1 cellular context compared by ENCODE assay signal in the genomic region with DNA sequence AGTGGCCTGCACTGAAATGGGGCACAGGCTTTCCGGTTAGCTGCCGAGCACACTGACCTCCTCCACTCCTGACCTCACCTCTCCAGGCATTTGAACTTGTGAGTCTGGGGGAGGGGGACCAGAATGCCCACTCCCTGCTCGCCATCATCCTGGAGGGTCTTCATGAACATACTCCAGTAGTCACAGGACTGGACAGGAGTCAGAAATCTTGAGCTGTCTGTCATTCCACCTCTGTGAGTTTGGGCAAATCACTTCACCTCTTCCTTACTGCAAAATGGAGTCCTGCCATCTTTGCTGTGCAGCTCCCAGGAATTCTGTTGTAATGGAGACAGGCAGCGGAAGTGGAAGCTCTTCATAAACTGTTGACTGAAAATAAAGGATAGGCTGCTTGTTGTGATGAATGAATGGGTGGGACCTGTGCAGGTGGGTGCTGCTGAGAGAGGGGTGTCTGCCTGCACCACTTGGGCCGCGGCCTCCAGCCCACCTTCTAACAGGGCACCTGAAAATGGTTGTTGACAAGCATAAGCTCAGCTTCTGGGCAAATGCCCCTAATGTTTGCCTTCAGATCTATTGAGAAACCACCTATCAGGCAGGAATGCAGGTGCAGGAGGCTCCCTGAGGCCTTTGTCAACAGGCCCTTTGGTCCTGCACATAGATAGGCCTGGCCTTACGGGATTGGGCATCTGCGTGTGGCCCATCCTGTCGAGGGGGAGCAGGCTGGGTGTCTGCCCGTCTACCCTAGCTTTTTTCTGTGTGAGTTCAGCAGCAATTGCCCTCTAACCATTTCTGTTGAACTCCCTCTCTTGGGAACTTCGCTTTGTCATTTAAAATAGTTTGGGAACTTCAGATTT.
TF ChIP-seq lines count a peak whose summit lies in the region.

No MANE protein-coding gene starts in this region.

TF ChIP-seq in HepG2, 621 proteins besides CTCF, POLR2A, EP300 and RAD21 (continued from another document and continues in another):
- TF ChIP-seq, protein P1, sequence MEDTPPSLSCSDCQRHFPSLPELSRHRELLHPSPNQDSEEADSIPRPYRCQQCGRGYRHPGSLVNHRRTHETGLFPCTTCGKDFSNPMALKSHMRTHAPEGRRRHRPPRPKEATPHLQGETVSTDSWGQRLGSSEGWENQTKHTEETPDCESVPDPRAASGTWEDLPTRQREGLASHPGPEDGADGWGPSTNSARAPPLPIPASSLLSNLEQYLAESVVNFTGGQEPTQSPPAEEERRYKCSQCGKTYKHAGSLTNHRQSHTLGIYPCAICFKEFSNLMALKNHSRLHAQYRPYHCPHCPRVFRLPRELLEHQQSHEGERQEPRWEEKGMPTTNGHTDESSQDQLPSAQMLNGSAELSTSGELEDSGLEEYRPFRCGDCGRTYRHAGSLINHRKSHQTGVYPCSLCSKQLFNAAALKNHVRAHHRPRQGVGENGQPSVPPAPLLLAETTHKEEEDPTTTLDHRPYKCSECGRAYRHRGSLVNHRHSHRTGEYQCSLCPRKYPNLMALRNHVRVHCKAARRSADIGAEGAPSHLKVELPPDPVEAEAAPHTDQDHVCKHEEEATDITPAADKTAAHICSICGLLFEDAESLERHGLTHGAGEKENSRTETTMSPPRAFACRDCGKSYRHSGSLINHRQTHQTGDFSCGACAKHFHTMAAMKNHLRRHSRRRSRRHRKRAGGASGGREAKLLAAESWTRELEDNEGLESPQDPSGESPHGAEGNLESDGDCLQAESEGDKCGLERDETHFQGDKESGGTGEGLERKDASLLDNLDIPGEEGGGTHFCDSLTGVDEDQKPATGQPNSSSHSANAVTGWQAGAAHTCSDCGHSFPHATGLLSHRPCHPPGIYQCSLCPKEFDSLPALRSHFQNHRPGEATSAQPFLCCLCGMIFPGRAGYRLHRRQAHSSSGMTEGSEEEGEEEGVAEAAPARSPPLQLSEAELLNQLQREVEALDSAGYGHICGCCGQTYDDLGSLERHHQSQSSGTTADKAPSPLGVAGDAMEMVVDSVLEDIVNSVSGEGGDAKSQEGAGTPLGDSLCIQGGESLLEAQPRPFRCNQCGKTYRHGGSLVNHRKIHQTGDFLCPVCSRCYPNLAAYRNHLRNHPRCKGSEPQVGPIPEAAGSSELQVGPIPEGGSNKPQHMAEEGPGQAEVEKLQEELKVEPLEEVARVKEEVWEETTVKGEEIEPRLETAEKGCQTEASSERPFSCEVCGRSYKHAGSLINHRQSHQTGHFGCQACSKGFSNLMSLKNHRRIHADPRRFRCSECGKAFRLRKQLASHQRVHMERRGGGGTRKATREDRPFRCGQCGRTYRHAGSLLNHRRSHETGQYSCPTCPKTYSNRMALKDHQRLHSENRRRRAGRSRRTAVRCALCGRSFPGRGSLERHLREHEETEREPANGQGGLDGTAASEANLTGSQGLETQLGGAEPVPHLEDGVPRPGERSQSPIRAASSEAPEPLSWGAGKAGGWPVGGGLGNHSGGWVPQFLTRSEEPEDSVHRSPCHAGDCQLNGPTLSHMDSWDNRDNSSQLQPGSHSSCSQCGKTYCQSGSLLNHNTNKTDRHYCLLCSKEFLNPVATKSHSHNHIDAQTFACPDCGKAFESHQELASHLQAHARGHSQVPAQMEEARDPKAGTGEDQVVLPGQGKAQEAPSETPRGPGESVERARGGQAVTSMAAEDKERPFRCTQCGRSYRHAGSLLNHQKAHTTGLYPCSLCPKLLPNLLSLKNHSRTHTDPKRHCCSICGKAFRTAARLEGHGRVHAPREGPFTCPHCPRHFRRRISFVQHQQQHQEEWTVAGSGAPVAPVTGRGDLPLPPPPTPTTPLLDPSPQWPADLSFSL (CRISPR knock-in tag; IDR thresholded peaks at IDR 0.05) = no peak
- TF ChIP-seq ZNF776 (CRISPR knock-in tag; IDR thresholded peaks at IDR 0.05) (0 out of 2 replicates have a peak, but pooled peaks have one; percentile 42), FOXO1 (CRISPR knock-in tag; IDR thresholded peaks at IDR 0.05) (peak; percentile 100), NFYC (CRISPR knock-in tag; IDR thresholded peaks at IDR 0.05) (peak; percentile 71), ZNF788 (CRISPR knock-in tag; IDR thresholded peaks at IDR 0.05; ENCODE audit: borderline replicate concordance) (peak; percentile 98; the same call in 1 of the 2 replicates), PHF8 (CRISPR knock-in tag; IDR thresholded peaks at IDR 0.05) (peak; percentile 63), ZFP36L1 (CRISPR knock-in tag; IDR thresholded peaks at IDR 0.05) (peak; percentile 60; the same call in 1 of the 2 replicates), MXI1 (IDR thresholded peaks at IDR 0.05; ENCODE audit: borderline replicate concordance, low read depth, low read length) (peak; percentile 45; the same call in 1 of the 3 replicates), ZNF775 (CRISPR knock-in tag; IDR thresholded peaks at IDR 0.05; ENCODE audit: borderline replicate concordance) (no peak), ZNF124 (CRISPR knock-in tag; IDR thresholded peaks at IDR 0.05) (peak; percentile 83; the same call in 1 of the 2 replicates), ZFP37 (CRISPR knock-in tag; IDR thresholded peaks at IDR 0.05; ENCODE audit: borderline replicate concordance) (peak; percentile 64; the same call in 1 of the 2 replicates), ZNF317 (CRISPR knock-in tag; IDR thresholded peaks at IDR 0.05) (peak; percentile 94), ARHGAP35 (CRISPR knock-in tag; IDR thresholded peaks at IDR 0.05; ENCODE audit: borderline replicate concordance) (peak; percentile 70), SRSF9 (IDR thresholded peaks at IDR 0.05; ENCODE audit: borderline replicate concordance, insufficient read depth, low read depth, low read length, poor library complexity, severe bottlenecking) (no peak), TBX3 (IDR thresholded peaks at IDR 0.05; ENCODE audit: borderline replicate concordance) (peak; percentile 70; the same call in 1 of the 2 replicates), ZNF589 (CRISPR knock-in tag; conservative IDR thresholded peaks at IDR 0.05) (peak; percentile 87; the same call in 1 of the 2 replicates), NONO (IDR thresholded peaks at IDR 0.05) (no peak), NONO (CRISPR knock-in tag; conservative IDR thresholded peaks at IDR 0.05) (peak; percentile 97), ZNF432 (CRISPR knock-in tag; IDR thresholded peaks at IDR 0.05; ENCODE audit: borderline replicate concordance) (no peak), ZNF460 (CRISPR knock-in tag; IDR thresholded peaks at IDR 0.05; ENCODE audit: borderline replicate concordance) (peak; percentile 55; the same call in 1 of the 2 replicates), TBX2 (CRISPR knock-in tag; IDR thresholded peaks at IDR 0.05; ENCODE audit: borderline replicate concordance) (peak; percentile 97), FOXK1 (CRISPR knock-in tag; IDR thresholded peaks at IDR 0.05; ENCODE audit: borderline replicate concordance, low read depth) (peak; percentile 97), ZNF83 (CRISPR knock-in tag; IDR thresholded peaks at IDR 0.05; ENCODE audit: borderline replicate concordance) (no peak), DR1 (CRISPR knock-in tag; IDR thresholded peaks at IDR 0.05) (peak; percentile 77; the same call in 1 of the 2 replicates), ZNF564 (CRISPR knock-in tag; IDR thresholded peaks at IDR 0.05) (peak; percentile 56; the same call in 1 of the 2 replicates), ZNF10 (CRISPR knock-in tag; IDR thresholded peaks at IDR 0.05; ENCODE audit: borderline replicate concordance, low read depth) (no peak), SIN3A (IDR thresholded peaks at IDR 0.05; ENCODE audit: borderline replicate concordance, low read depth, low read length) (no peak), ZBTB7A (CRISPR knock-in tag; IDR thresholded peaks at IDR 0.05) (peak; percentile 82), RBM39 (IDR thresholded peaks at IDR 0.05; ENCODE audit: low read depth, low read length, poor library complexity, severe bottlenecking) (no peak), ZNF510 (CRISPR knock-in tag; IDR thresholded peaks at IDR 0.05; ENCODE audit: low read depth) (peak; percentile 89; the same call in 1 of the 2 replicates), ETV6 (CRISPR knock-in tag; conservative IDR thresholded peaks at IDR 0.05) (peak; percentile 50; the same call in 1 of the 2 replicates), ZKSCAN1 (IDR thresholded peaks at IDR 0.05; ENCODE audit: low read length) (no peak), CCDC6 (CRISPR knock-in tag; IDR thresholded peaks at IDR 0.05) (peak; percentile 90), ZNF605 (CRISPR knock-in tag; IDR thresholded peaks at IDR 0.05) (no peak; the same call in none of the 2 replicates), SMARCC2 (IDR thresholded peaks at IDR 0.05) (peak; percentile 39; the same call in 1 of the 2 replicates), ZNF274 (CRISPR knock-in tag; IDR thresholded peaks at IDR 0.05) (peak; percentile 79; the same call in 1 of the 2 replicates), ZNF563 (CRISPR knock-in tag; IDR thresholded peaks at IDR 0.05) (no peak)
- TF ChIP-seq, protein P2, sequence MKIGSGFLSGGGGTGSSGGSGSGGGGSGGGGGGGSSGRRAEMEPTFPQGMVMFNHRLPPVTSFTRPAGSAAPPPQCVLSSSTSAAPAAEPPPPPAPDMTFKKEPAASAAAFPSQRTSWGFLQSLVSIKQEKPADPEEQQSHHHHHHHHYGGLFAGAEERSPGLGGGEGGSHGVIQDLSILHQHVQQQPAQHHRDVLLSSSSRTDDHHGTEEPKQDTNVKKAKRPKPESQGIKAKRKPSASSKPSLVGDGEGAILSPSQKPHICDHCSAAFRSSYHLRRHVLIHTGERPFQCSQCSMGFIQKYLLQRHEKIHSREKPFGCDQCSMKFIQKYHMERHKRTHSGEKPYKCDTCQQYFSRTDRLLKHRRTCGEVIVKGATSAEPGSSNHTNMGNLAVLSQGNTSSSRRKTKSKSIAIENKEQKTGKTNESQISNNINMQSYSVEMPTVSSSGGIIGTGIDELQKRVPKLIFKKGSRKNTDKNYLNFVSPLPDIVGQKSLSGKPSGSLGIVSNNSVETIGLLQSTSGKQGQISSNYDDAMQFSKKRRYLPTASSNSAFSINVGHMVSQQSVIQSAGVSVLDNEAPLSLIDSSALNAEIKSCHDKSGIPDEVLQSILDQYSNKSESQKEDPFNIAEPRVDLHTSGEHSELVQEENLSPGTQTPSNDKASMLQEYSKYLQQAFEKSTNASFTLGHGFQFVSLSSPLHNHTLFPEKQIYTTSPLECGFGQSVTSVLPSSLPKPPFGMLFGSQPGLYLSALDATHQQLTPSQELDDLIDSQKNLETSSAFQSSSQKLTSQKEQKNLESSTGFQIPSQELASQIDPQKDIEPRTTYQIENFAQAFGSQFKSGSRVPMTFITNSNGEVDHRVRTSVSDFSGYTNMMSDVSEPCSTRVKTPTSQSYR (CRISPR knock-in tag; IDR thresholded peaks at IDR 0.05; ENCODE audit: borderline replicate concordance) = peak; percentile 84
- TF ChIP-seq, protein P3, sequence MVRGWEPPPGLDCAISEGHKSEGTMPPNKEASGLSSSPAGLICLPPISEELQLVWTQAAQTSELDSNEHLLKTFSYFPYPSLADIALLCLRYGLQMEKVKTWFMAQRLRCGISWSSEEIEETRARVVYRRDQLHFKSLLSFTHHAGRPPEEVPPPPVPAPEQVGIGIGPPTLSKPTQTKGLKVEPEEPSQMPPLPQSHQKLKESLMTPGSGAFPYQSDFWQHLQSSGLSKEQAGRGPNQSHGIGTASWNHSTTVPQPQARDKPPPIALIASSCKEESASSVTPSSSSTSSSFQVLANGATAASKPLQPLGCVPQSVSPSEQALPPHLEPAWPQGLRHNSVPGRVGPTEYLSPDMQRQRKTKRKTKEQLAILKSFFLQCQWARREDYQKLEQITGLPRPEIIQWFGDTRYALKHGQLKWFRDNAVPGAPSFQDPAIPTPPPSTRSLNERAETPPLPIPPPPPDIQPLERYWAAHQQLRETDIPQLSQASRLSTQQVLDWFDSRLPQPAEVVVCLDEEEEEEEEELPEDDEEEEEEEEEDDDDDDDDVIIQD (CRISPR knock-in tag; IDR thresholded peaks at IDR 0.05; ENCODE audit: low read depth) = peak; percentile 98
- TF ChIP-seq, protein P4, sequence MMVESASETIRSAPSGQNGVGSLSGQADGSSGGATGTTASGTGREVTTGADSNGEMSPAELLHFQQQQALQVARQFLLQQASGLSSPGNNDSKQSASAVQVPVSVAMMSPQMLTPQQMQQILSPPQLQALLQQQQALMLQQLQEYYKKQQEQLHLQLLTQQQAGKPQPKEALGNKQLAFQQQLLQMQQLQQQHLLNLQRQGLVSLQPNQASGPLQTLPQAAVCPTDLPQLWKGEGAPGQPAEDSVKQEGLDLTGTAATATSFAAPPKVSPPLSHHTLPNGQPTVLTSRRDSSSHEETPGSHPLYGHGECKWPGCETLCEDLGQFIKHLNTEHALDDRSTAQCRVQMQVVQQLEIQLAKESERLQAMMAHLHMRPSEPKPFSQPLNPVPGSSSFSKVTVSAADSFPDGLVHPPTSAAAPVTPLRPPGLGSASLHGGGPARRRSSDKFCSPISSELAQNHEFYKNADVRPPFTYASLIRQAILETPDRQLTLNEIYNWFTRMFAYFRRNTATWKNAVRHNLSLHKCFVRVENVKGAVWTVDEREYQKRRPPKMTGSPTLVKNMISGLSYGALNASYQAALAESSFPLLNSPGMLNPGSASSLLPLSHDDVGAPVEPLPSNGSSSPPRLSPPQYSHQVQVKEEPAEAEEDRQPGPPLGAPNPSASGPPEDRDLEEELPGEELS (CRISPR knock-in tag; IDR thresholded peaks at IDR 0.05) = peak; percentile 99
- TF ChIP-seq, protein P5, sequence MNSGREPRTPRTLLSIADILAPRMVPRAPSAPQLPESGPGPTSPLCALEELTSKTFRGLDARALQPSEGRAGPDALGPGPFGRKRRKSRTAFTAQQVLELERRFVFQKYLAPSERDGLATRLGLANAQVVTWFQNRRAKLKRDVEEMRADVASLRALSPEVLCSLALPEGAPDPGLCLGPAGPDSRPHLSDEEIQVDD (CRISPR knock-in tag; IDR thresholded peaks at IDR 0.05; ENCODE audit: borderline replicate concordance) = no peak
- TF ChIP-seq, protein P6, sequence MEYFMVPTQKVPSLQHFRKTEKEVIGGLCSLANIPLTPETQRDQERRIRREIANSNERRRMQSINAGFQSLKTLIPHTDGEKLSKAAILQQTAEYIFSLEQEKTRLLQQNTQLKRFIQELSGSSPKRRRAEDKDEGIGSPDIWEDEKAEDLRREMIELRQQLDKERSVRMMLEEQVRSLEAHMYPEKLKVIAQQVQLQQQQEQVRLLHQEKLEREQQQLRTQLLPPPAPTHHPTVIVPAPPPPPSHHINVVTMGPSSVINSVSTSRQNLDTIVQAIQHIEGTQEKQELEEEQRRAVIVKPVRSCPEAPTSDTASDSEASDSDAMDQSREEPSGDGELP (IDR thresholded peaks at IDR 0.05; ENCODE audit: borderline replicate concordance, low read depth) = peak; percentile 77; the same call in 1 of the 2 replicates
- TF ChIP-seq, protein P7, sequence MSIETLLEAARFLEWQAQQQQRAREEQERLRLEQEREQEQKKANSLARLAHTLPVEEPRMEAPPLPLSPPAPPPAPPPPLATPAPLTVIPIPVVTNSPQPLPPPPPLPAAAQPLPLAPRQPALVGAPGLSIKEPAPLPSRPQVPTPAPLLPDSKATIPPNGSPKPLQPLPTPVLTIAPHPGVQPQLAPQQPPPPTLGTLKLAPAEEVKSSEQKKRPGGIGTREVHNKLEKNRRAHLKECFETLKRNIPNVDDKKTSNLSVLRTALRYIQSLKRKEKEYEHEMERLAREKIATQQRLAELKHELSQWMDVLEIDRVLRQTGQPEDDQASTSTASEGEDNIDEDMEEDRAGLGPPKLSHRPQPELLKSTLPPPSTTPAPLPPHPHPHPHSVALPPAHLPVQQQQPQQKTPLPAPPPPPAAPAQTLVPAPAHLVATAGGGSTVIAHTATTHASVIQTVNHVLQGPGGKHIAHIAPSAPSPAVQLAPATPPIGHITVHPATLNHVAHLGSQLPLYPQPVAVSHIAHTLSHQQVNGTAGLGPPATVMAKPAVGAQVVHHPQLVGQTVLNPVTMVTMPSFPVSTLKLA (IDR thresholded peaks at IDR 0.05) = no peak
